In the genomic region with DNA sequence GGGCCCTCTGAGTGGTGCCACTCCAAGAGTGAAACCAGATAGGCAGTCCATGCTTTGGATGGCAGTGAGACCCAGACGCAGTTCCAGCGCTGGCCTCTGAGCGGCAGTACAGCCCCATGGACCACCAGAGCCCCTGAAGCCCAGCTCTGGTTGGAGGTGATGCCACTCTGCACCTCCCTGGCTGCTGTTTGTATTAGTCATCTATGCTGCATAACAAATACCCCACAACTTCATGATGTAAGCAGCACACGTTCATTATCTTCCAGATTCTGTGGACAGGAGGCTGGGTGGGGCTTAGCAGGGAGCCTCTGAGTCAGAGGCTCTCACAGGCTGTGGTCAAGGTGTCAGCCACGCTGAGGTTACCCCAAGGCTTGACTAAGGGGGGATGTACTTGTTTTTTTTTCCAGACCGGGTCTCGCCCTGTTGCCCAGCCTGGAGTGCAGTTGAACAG, we compare ENCODE assay signal across 8 cellular contexts. TPM values are rescaled to one million over a fixed set of nuclear protein-coding genes. Genes with fewer than 3 reads are reported as not detected.
DNase-seq lines count a peak whose midpoint lies in the region; ATAC-seq and TF ChIP-seq lines count a peak whose summit lies in the region.

No MANE protein-coding gene starts in this region.

- H3K56ac ChIP-seq in IMR-90 (ENCODE audit: extremely low read depth, insufficient read depth, low read length) = no peak overlapping the region

- no peak overlapping the region for H2AK9ac ChIP-seq in IMR-90 (replicated peaks; ENCODE audit: low read depth, low read length, poor library complexity)

- no CpG with 5 or more reads among the region's 7 CpGs for WGBS in IMR-90 (ENCODE audit: extremely low coverage in 2 of 2, insufficient read length in 1 of 2), 2 experiments

- peak; percentile 85 for ATAC-seq in IMR-90 (ENCODE audit: low read depth)
- ATAC-seq in SK-N-SH treated with all-trans-retinoic acid at 6 μM for 48 hours = peak; percentile 76
- no peak for ATAC-seq in GM21717 (IDR thresholded peaks at IDR 0.05; ENCODE audit: unreplicated experiment)
- ATAC-seq in HG03097 (IDR thresholded peaks at IDR 0.05; ENCODE audit: low FRiP score, unreplicated experiment) = no peak

- H2AFZ ChIP-seq in IMR-90 (replicated peaks; ENCODE audit: low read length, poor library complexity) = peak overlapping the region; percentile 4

- no peaks in the 10 kb centered on the region for H4K20me1 ChIP-seq in IMR-90 (ENCODE audit: insufficient read depth, low read length)

- no peak overlapping the region for H3K27ac Mint-ChIP-seq in Calu3 (ENCODE audit: unreplicated experiment)
- H3K27ac Mint-ChIP-seq in activated naive CD4-positive, alpha-beta T cell treated with anti-CD3 and anti-CD28 coated beads, Interleukin-2, amount 10 ng/mL, durations not matched to agents 7 days and 5 days = peak overlapping the region; percentile 19

- H3K9me1 ChIP-seq in IMR-90 (ENCODE audit: insufficient read depth, low read length) = 0 out of 2 replicates have a peak, but pooled peaks cover 3% of the 10 kb centered on the region

- peak; percentile 61 for TF ChIP-seq CTCF in Calu3 (IDR thresholded peaks at IDR 0.05; ENCODE audit: unreplicated experiment)
- TF ChIP-seq CTCF in IMR-90 (conservative IDR thresholded peaks at IDR 0.05; ENCODE audit: low read depth, low read length) = peak; percentile 75
- TF ChIP-seq CTCF in left ventricle myocardium inferior (IDR thresholded peaks at IDR 0.05; ENCODE audit: borderline replicate concordance) = peak; percentile 64

- TF ChIP-seq POLR2A in IMR-90 (IDR thresholded peaks at IDR 0.05; ENCODE audit: low read depth, low read length) = no peak

- no peaks in the 10 kb centered on the region for H3K27me3 ChIP-seq in IMR-90 (ENCODE audit: control insufficient read depth, insufficient read depth, low read length)
- no peaks in the 10 kb centered on the region for H3K27me3 ChIP-seq in left ventricle myocardium inferior (ENCODE audit: low read depth)

- no peak overlapping the region for H3K23ac ChIP-seq in IMR-90 (ENCODE audit: low read depth, low read length)

- H3K36me3 Mint-ChIP-seq in Calu3 (ENCODE audit: insufficient read depth, unreplicated experiment) = peaks cover 26% of the 10 kb centered on the region
- H3K36me3 Mint-ChIP-seq in activated naive CD4-positive, alpha-beta T cell treated with anti-CD3 and anti-CD28 coated beads, Interleukin-2, amount 10 ng/mL, durations not matched to agents 7 days and 5 days = peaks cover 4% of the 10 kb centered on the region

- peaks cover 0 to 8% of the 10 kb centered on the region in 2 experiments; a peak in 2 of 4 replicates for H3K79me1 ChIP-seq in IMR-90 (ENCODE audit: low read depth in 1 of 2, low read length in 2 of 2)

- H2BK5ac ChIP-seq in IMR-90 (ENCODE audit: low read depth, low read length, poor library complexity, severe bottlenecking) = no peak overlapping the region

- BruUV-seq in Calu3 (replicated peaks; lab: Mats Ljungman, UMichigan) (no TSS peak), IMR-90 (replicated peaks; lab: Mats Ljungman, UMichigan) (no TSS peak)

- H3K4me3 Mint-ChIP-seq in Calu3 (ENCODE audit: low read depth, unreplicated experiment) = no peak overlapping the region
- H3K4me3 Mint-ChIP-seq in activated naive CD4-positive, alpha-beta T cell treated with anti-CD3 and anti-CD28 coated beads, Interleukin-2, amount 10 ng/mL, durations not matched to agents 7 days and 5 days = no peak overlapping the region

- H4K8ac ChIP-seq in IMR-90 (ENCODE audit: low read depth in 2 of 2, low read length in 2 of 2) = no peak overlapping the region

- no peak overlapping the region for H4K91ac ChIP-seq in IMR-90 (ENCODE audit: insufficient read depth, low read depth, low read length)

- no peak overlapping the region for H2AK5ac ChIP-seq in IMR-90 (ENCODE audit: low read depth, low read length)

- H3K18ac ChIP-seq in IMR-90 (ENCODE audit: low read depth, low read length) = no peak overlapping the region

- TF ChIP-seq RAD21 in IMR-90 (IDR thresholded peaks at IDR 0.05; ENCODE audit: low read length) = peak; percentile 94

- no peak overlapping the region for H3K4me3 ChIP-seq in IMR-90 (ENCODE audit: insufficient read depth, low read depth, low read length)
- no peak overlapping the region for H3K4me3 ChIP-seq in left ventricle myocardium inferior

- H3K9ac ChIP-seq in IMR-90 (ENCODE audit: low read depth, low read length) = no peak overlapping the region

- no peaks in the 10 kb centered on the region for H3K27me3 Mint-ChIP-seq in Calu3 (ENCODE audit: unreplicated experiment)
- H3K27me3 Mint-ChIP-seq in activated naive CD4-positive, alpha-beta T cell treated with anti-CD3 and anti-CD28 coated beads, Interleukin-2, amount 10 ng/mL, durations not matched to agents 7 days and 5 days = peaks cover 20% of the 10 kb centered on the region

- DNase-seq in Calu3 (peak; percentile 71), IMR-90 (peak; percentile 83), left ventricle myocardium inferior (no peak)
- DNase-seq in activated naive CD4-positive, alpha-beta T cell treated with anti-CD3 and anti-CD28 coated beads, Interleukin-2, amount 10 ng/mL, durations not matched to agents 7 days and 5 days = peak; percentile 82
- peak; percentile 68 for DNase-seq in stimulated activated CD4-positive, alpha-beta T cell treated with anti-CD3 and anti-CD28 coated beads, Interleukin-12 subunit alpha, Interleukin-12 subunit beta, amount 100 ng/mL, for 4 hours

- H4K5ac ChIP-seq in IMR-90 (ENCODE audit: low read depth, low read length) = no peak overlapping the region

- intact Hi-C loops in Calu3 (cut with micrococcal nuclease; ENCODE audit: unreplicated experiment) (no loop called here), IMR-90 (cut with micrococcal nuclease) (loop anchor here (10.0 kb wide), 1 partner anchor 93 kb away; no protein-coding TSS in a partner anchor), left ventricle myocardium inferior (cut with micrococcal nuclease) (no loop called here)

- dilution Hi-C loops in IMR-90 (cut with HindIII; ENCODE audit: low sequenced_read_pairs, unreplicated experiment) = no loop called here

- no peak overlapping the region for H3K4me2 ChIP-seq in IMR-90 (ENCODE audit: low read depth, low read length)

- H3K4me1 Mint-ChIP-seq in Calu3 (ENCODE audit: low read depth, unreplicated experiment) = no peaks in the 10 kb centered on the region
- peaks cover 18% of the 10 kb centered on the region for H3K4me1 Mint-ChIP-seq in activated naive CD4-positive, alpha-beta T cell treated with anti-CD3 and anti-CD28 coated beads, Interleukin-2, amount 10 ng/mL, durations not matched to agents 7 days and 5 days

- POLR2A ChIA-PET in IMR-90 (lab: Charles Lee; ENCODE audit: unreplicated experiment) = no interaction called here

- H3K4ac ChIP-seq in IMR-90 (ENCODE audit: low read depth, low read length) = no peak overlapping the region

- no peaks in the 10 kb centered on the region for H3K9me3 Mint-ChIP-seq in Calu3 (ENCODE audit: low read depth, unreplicated experiment)
- H3K9me3 Mint-ChIP-seq in activated naive CD4-positive, alpha-beta T cell treated with anti-CD3 and anti-CD28 coated beads, Interleukin-2, amount 10 ng/mL, durations not matched to agents 7 days and 5 days = peaks cover 5% of the 10 kb centered on the region

- in situ Hi-C loops in IMR-90 (cut with MboI; ENCODE audit: low sequenced_read_pairs) = loop anchor here (10.0 kb wide), 1 partner anchor 253 kb away; the partner anchor contains the start of genes MCRIP2 and WDR90

- no peak overlapping the region for H3K14ac ChIP-seq in IMR-90 (replicated peaks; ENCODE audit: low read depth, low read length)

- CTCF ChIA-PET in Calu3 (lab: Charles Lee) = interaction anchor here (0.5 to 1.4 kb wide), 2 partner anchors 96 to 103 kb away, joined by 3 read pairs; no protein-coding TSS in a partner anchor
- CTCF ChIA-PET in IMR-90 (lab: Yijun Ruan, JAX) = interaction anchor here (0.5 kb wide), 1 partner anchor 103 kb away, joined by 3 read pairs; no protein-coding TSS in a partner anchor
- CTCF ChIA-PET in activated naive CD4-positive, alpha-beta T cell treated with anti-CD3 and anti-CD28 coated beads, Interleukin-2, amount 10 ng/mL, durations not matched to agents 7 days and 5 days (lab: Charles Lee) = interaction anchor here (1.2 kb wide), 1 partner anchor 103 kb away, joined by 3 read pairs; no protein-coding TSS in a partner anchor

- H3K9me3 ChIP-seq in IMR-90 (ENCODE audit: control insufficient read depth, insufficient read depth, low read length) (peaks cover 3% of the 10 kb centered on the region), left ventricle myocardium inferior (replicated peaks) (no peaks in the 10 kb centered on the region)

- H3K36me3 ChIP-seq in IMR-90 (ENCODE audit: control insufficient read depth, insufficient read depth, low read length) (no peaks in the 10 kb centered on the region), left ventricle myocardium inferior (no peaks in the 10 kb centered on the region)

- H2BK15ac ChIP-seq in IMR-90 (ENCODE audit: low read depth, low read length) = no peak overlapping the region

- no peak overlapping the region for H2BK120ac ChIP-seq in IMR-90 (ENCODE audit: low read depth, low read length)

- H2BK20ac ChIP-seq in IMR-90 (ENCODE audit: low read depth, low read length) = no peak overlapping the region

- H3K27ac ChIP-seq in IMR-90 (ENCODE audit: insufficient read depth, low read length) = no peak overlapping the region
- H3K27ac ChIP-seq in left ventricle myocardium inferior (replicated peaks) = no peak overlapping the region

- H3K4me1 ChIP-seq in IMR-90 (ENCODE audit: control insufficient read depth, insufficient read depth, low read length) (peaks cover 3% of the 10 kb centered on the region; the same call in 1 of the 2 replicates), left ventricle myocardium inferior (peaks cover 28% of the 10 kb centered on the region)

RNA-seq across cellular contexts. Expression of gene NME4, which starts 5.1 kb away (rescaled TPM):
- total RNA-seq in Calu3 (2022) = 88.2 and 96.5 TPM in 2 replicates
- 123 and 124 TPM in 2 replicates for total RNA-seq in IMR-90 (2012; rRNA removed)
- 288 and 406 TPM in 2 replicates for polyA plus RNA-seq in IMR-90 (2012; rRNA removed)
- 464 and 725 TPM in 2 replicates for polyA plus RNA-seq in IMR-90 (2012; cell fraction: cytosol; rRNA removed)
- polyA plus RNA-seq in IMR-90 (2012; cell fraction: nucleus; rRNA removed; ENCODE audit: low replicate concordance) = 233 and 407 TPM in 2 replicates
- total RNA-seq in left ventricle myocardium inferior = 101 TPM

RNA-seq across cellular contexts. Expression of gene DECR2, which starts 9.8 kb away (rescaled TPM):
- total RNA-seq in Calu3 (2022) (41.2 and 49.6 TPM in 2 replicates), IMR-90 (2012; rRNA removed) (3.9 TPM in 2 replicates), left ventricle myocardium inferior (8.4 TPM)
- 26.7 and 29.6 TPM in 2 replicates for polyA plus RNA-seq in IMR-90 (2012; rRNA removed)
- polyA plus RNA-seq in IMR-90 (2012; cell fraction: cytosol; rRNA removed) = 14.9 and 32.6 TPM in 2 replicates
- polyA plus RNA-seq in IMR-90 (2012; cell fraction: nucleus; rRNA removed; ENCODE audit: low replicate concordance) = 68.9 and 165 TPM in 2 replicates

RNA-seq across cellular contexts. Expression of gene PGAP6, which starts 10.1 kb away (rescaled TPM):
- 70.0 and 78.5 TPM in 2 replicates for total RNA-seq in Calu3 (2022)
- total RNA-seq in IMR-90 (2012; rRNA removed) = 49.1 and 56.1 TPM in 2 replicates
- polyA plus RNA-seq in IMR-90 (2012; rRNA removed) = 124 and 125 TPM in 2 replicates
- 60.8 and 173 TPM in 2 replicates for polyA plus RNA-seq in IMR-90 (2012; cell fraction: cytosol; rRNA removed)
- 138 and 443 TPM in 2 replicates for polyA plus RNA-seq in IMR-90 (2012; cell fraction: nucleus; rRNA removed; ENCODE audit: low replicate concordance)
- 30.4 TPM for total RNA-seq in left ventricle myocardium inferior

RNA-seq across cellular contexts. Expression of gene MRPL28, which starts 21.6 kb away (rescaled TPM):
- total RNA-seq in Calu3 (2022) (115 and 126 TPM in 2 replicates), IMR-90 (2012; rRNA removed) (104 and 106 TPM in 2 replicates), left ventricle myocardium inferior (76.1 TPM)
- 181 and 255 TPM in 2 replicates for polyA plus RNA-seq in IMR-90 (2012; rRNA removed)
- polyA plus RNA-seq in IMR-90 (2012; cell fraction: cytosol; rRNA removed) = 224 and 350 TPM in 2 replicates
- 81.5 and 129 TPM in 2 replicates for polyA plus RNA-seq in IMR-90 (2012; cell fraction: nucleus; rRNA removed; ENCODE audit: low replicate concordance)

RNA-seq across cellular contexts. Expression of gene RAB11FIP3, which starts 33.5 kb away (rescaled TPM):
- total RNA-seq in Calu3 (2022) (26.6 and 33.7 TPM in 2 replicates), IMR-90 (2012; rRNA removed) (7.5 TPM in 2 replicates), left ventricle myocardium inferior (27.4 TPM)
- 19.9 and 22.5 TPM in 2 replicates for polyA plus RNA-seq in IMR-90 (2012; rRNA removed)
- polyA plus RNA-seq in IMR-90 (2012; cell fraction: cytosol; rRNA removed) = 13.1 and 22.7 TPM in 2 replicates
- polyA plus RNA-seq in IMR-90 (2012; cell fraction: nucleus; rRNA removed; ENCODE audit: low replicate concordance) = 45.9 and 63.2 TPM in 2 replicates

Comparison
In these comparisons a context has a peak if more than half of its experiments do, and no peak if none do; other contexts are left out.
1. ATAC-seq: peak in IMR-90 (single experiment) and SK-N-SH treated with all-trans-retinoic acid at 6 μM for 48 hours (single experiment); none in GM21717 (single experiment) and HG03097 (single experiment).
2. Peak in every context shown above with its lines, with median percentiles within 50 percentile points of each other: CTCF ChIP-seq.